8 cellular contexts compared by ENCODE assay signal in the genomic region with DNA sequence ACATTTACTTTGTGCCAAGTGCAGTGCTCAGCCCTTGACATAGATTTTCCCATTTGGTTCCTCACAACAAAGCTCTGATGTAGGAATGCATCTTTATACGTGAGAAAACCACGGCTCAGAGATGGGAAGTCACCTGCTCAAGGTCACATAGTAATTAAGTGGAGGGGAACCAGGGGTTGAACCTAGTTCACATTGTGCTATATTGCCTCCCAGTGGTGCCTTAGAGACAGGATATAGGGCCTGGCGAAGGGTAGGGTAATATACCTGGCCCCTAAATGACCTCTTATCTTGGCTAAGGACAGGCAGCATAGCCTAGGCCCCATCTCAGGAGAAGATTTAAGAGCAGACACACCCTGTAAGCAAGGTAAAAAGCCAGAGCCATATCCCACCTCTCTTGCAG.
DNase-seq lines count a peak whose midpoint lies in the region; ATAC-seq and TF ChIP-seq lines count a peak whose summit lies in the region.

No MANE protein-coding gene starts in this region.

- H3K9me3 ChIP-seq in upper lobe of right lung, result no peaks in the 10 kb centered on the region

- ATAC-seq in upper lobe of right lung (peak; percentile 62), GM19455 (IDR thresholded peaks at IDR 0.05; ENCODE audit: unreplicated experiment) (no peak)

- no peak overlapping the region for H3K27ac ChIP-seq in upper lobe of right lung

- intact Hi-C loops in upper lobe of right lung (cut with DNase I), result no loop called here

- H3K27me3 ChIP-seq in upper lobe of right lung, result no peaks in the 10 kb centered on the region

- no peaks in the 10 kb centered on the region for H3K36me3 ChIP-seq in upper lobe of right lung

- H3K4me1 ChIP-seq in upper lobe of right lung, result peaks cover 31% of the 10 kb centered on the region

- no peak overlapping the region for H3K4me3 ChIP-seq in upper lobe of right lung

- peak; percentile 23 for TF ChIP-seq CTCF in upper lobe of right lung (IDR thresholded peaks at IDR 0.05)

- peak; percentile 46 for DNase-seq in stimulated activated CD4-positive, alpha-beta T cell treated with anti-CD3 and anti-CD28 coated beads, Interleukin-2, amount 100 ng/mL, for 4 hours (ENCODE audit: low read depth)
- DNase-seq in stimulated activated CD4-positive, alpha-beta T cell treated with anti-CD3 and anti-CD28 coated beads, Interleukin-12 subunit alpha, Interleukin-12 subunit beta, amount 100 ng/mL, for 4 hours, result no peak
- DNase-seq in NOMO-1 treated with DMSO at 0.1 percent for 48 hours (lab: John Stamatoyannopoulos, UW; ENCODE audit: unreplicated experiment), result peak; percentile 40
- DNase-seq in dermis blood vessel endothelial cell, result peak; percentile 43
- DNase-seq in upper lobe of right lung, result no peak
- no peak for DNase-seq in DMS79 (lab: John Stamatoyannopoulos, UW)
- no peak for DNase-seq in glomerular visceral epithelial cell (ENCODE audit: extremely low spot score)

Comparison
In these comparisons a context has a peak if more than half of its experiments do, and no peak if none do; other contexts are left out.
1. DNase-seq: peak in stimulated activated CD4-positive, alpha-beta T cell treated with anti-CD3 and anti-CD28 coated beads, Interleukin-2, amount 100 ng/mL, for 4 hours (single experiment), NOMO-1 treated with DMSO at 0.1 percent for 48 hours (single experiment) and dermis blood vessel endothelial cell (single experiment); none in stimulated activated CD4-positive, alpha-beta T cell treated with anti-CD3 and anti-CD28 coated beads, Interleukin-12 subunit alpha, Interleukin-12 subunit beta, amount 100 ng/mL, for 4 hours (single experiment), upper lobe of right lung (single experiment), DMS79 (single experiment) and glomerular visceral epithelial cell (single experiment).